21 cellular contexts compared by ENCODE assay signal in the genomic region with DNA sequence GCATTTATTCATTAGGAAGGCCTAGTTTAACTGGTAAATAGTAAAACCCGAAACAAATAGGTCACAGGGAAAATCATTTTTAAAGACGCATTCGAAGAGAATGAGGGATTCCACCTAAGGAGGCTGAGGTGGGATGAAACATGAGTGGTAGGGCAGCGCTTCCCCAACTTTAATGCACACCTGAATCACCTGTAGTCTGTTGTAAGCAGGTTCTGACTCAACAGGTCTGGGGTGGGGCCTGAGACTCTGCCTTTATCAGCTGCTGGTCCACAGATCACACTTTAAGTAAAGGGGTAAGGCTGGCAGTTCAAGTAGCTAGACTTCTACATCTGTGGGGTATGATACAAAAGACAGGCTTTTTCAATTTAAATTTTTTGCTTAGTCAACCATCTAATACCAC.
"Had no signal": no experiment of that assay in that cellular context is flagged by ENCODE, and none has a peak within 500 bp of the region (broad histone marks: within the 10 kb centered on the region; RNA-seq: fewer than 3 reads in every experiment).

No MANE protein-coding gene starts in this region.

- H3K4me1 ChIP-seq: colonic mucosa, esophagus squamous epithelium, lower lobe of right lung, parathyroid adenoma, right lobe of liver, suprapubic skin, transverse colon, vagina had no signal

- H3K9me3 ChIP-seq: colonic mucosa, esophagus squamous epithelium, gastrocnemius medialis, lower lobe of right lung, right lobe of liver, suprapubic skin, transverse colon, vagina had no signal

- H3K4me3 ChIP-seq: colonic mucosa, esophagus squamous epithelium, gastrocnemius medialis, lower lobe of right lung, right lobe of liver, suprapubic skin, transverse colon, vagina had no signal

- H3K36me3 ChIP-seq: colonic mucosa, esophagus squamous epithelium, gastrocnemius medialis, lower lobe of right lung, right lobe of liver, suprapubic skin, transverse colon, vagina had no signal

- H3K9ac ChIP-seq: parathyroid adenoma had no signal

- H2AFZ ChIP-seq: parathyroid adenoma had no signal

- H3K27ac ChIP-seq: colonic mucosa, esophagus squamous epithelium, gastrocnemius medialis, lower lobe of right lung, parathyroid adenoma, right lobe of liver, suprapubic skin, transverse colon, vagina had no signal

- H3K27me3 ChIP-seq: colonic mucosa, esophagus squamous epithelium, gastrocnemius medialis, right lobe of liver, suprapubic skin, transverse colon, vagina had no signal

- DNase-seq: colonic mucosa; effector CD8-positive, alpha-beta T cell; endodermal cell; esophagus squamous epithelium; gastrocnemius medialis; head of caudate nucleus; left ventricle myocardium superior; lower lobe of right lung; naive B cell; right lobe of liver; small intestine; stimulated activated CD4-positive, alpha-beta T cell treated with anti-CD3 and anti-CD28 coated beads, Interleukin-1b, Interleukin-23, amount 100 ng/mL, for 48 hours; stimulated activated CD4-positive, alpha-beta T cell treated with anti-CD3 and anti-CD28 coated beads, Interleukin-4, amount 100 ng/mL, for 1 hour; stimulated activated CD8-positive, alpha-beta memory T cell treated with anti-CD3 and anti-CD28 coated beads, Interleukin-4, amount 100 ng/mL, for 48 hours; stimulated activated naive CD4-positive, alpha-beta T cell; stimulated activated naive CD8-positive, alpha-beta T cell treated with anti-CD3 and anti-CD28 coated beads, Interleukin-15, amount 100 ng/mL, for 72 hours; transverse colon had no signal

- H3K79me2 ChIP-seq: parathyroid adenoma had no signal

- ATAC-seq: gastrocnemius medialis; natural killer cell treated with Interleukin-12 subunit alpha and Interleukin-12 subunit beta and Interleukin-15 and Interleukin-18, amount 100 ng/mL, for 72 hours; right lobe of liver; stimulated activated naive CD8-positive, alpha-beta T cell treated with anti-CD3 and anti-CD28 coated beads, Interleukin-15, amount 100 ng/mL, for 72 hours had no signal
